ENCODE assay signal across 20 cellular contexts in the genomic region with DNA sequence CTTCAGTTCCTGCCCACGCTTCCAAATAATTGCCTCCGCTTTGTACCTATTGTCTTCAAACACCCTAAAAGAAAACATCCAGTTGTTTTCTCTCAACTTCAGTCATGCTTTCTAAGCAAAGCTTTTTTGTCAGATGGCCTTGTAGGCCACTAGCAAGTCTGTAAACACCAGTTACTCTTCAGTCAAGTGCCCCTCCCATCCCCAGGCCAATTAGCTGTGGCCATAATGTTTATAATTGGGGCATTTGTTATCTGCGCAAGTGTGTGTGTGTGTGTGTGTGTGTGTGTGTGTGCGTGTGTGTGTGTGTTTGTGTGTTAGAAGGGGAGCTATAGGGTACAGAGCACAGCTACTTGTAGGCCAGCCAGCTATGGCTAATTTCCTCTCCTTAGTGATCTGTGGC.
"Had no signal": no experiment of that assay in that cellular context is flagged by ENCODE, and none has a peak within 500 bp of the region (broad histone marks: within the 10 kb centered on the region; RNA-seq: fewer than 3 reads in every experiment).

No MANE protein-coding gene starts in this region.

- H3K27me3 ChIP-seq: brain microvascular endothelial cell, colonic mucosa, right atrium auricular region, thyroid gland had no signal

- H3K4me1 Mint-ChIP-seq: activated CD4-positive, alpha-beta T cell treated with anti-CD3 and anti-CD28 coated beads, Interleukin-2, amount 10 ng/mL, durations not matched to agents 7 days and 5 days; activated naive CD4-positive, alpha-beta T cell treated with anti-CD3 and anti-CD28 coated beads, Interleukin-2, amount 10 ng/mL, durations not matched to agents 7 days and 5 days; activated naive CD8-positive, alpha-beta T cell treated with anti-CD3 and anti-CD28 coated beads, Interleukin-2, amount 50 U/mL, for 24 hours; central memory CD8-positive, alpha-beta T cell had no signal

- H3K9me3 Mint-ChIP-seq: activated CD4-positive, alpha-beta T cell treated with anti-CD3 and anti-CD28 coated beads, Interleukin-2, amount 10 ng/mL, durations not matched to agents 7 days and 5 days; activated naive CD4-positive, alpha-beta T cell treated with anti-CD3 and anti-CD28 coated beads, Interleukin-2, amount 10 ng/mL, durations not matched to agents 7 days and 5 days; activated naive CD8-positive, alpha-beta T cell treated with anti-CD3 and anti-CD28 coated beads, Interleukin-2, amount 50 U/mL, for 24 hours; central memory CD8-positive, alpha-beta T cell had no signal

- H3K27ac ChIP-seq: brain microvascular endothelial cell, colonic mucosa, right atrium auricular region, thyroid gland had no signal

- H3K27ac Mint-ChIP-seq: activated CD4-positive, alpha-beta T cell treated with anti-CD3 and anti-CD28 coated beads, Interleukin-2, amount 10 ng/mL, durations not matched to agents 7 days and 5 days; activated naive CD4-positive, alpha-beta T cell treated with anti-CD3 and anti-CD28 coated beads, Interleukin-2, amount 10 ng/mL, durations not matched to agents 7 days and 5 days; activated naive CD8-positive, alpha-beta T cell treated with anti-CD3 and anti-CD28 coated beads, Interleukin-2, amount 50 U/mL, for 24 hours; progenitor cell of endocrine pancreas had no signal

- DNase-seq: activated CD4-positive, alpha-beta T cell treated with anti-CD3 and anti-CD28 coated beads, Interleukin-2, amount 10 ng/mL, durations not matched to agents 7 days and 5 days; activated CD8-positive, alpha-beta memory T cell treated with anti-CD3 and anti-CD28 coated beads, Interleukin-2, amount 50 U/mL, for 4 hours; activated effector memory CD4-positive, alpha-beta T cell treated with Interleukin-2 at 50 U/mL for 16 hours; activated naive CD4-positive, alpha-beta T cell treated with anti-CD3 and anti-CD28 coated beads, Interleukin-2, amount 10 ng/mL, durations not matched to agents 7 days and 5 days; activated naive CD8-positive, alpha-beta T cell treated with anti-CD3 and anti-CD28 coated beads, Interleukin-2, amount 50 U/mL, for 24 hours; activated T-cell treated with anti-CD3 and anti-CD28 coated beads, Interleukin-2, amount 50 U/mL, for 48 hours; anterior cingulate cortex; brain microvascular endothelial cell; colonic mucosa; hypothalamus; islet precursor cell; midbrain; stimulated activated CD4-positive, alpha-beta T cell treated with anti-CD3 and anti-CD28 coated beads, Interleukin-2, amount 100 ng/mL, for 24 hours; stimulated activated naive CD4-positive, alpha-beta T cell treated with Interleukin-2 at 50 U/mL for 16 hours; T1000; thyroid gland had no signal

- H3K9me3 ChIP-seq: colonic mucosa, right atrium auricular region, thyroid gland had no signal

- H3K4me1 ChIP-seq: colonic mucosa, right atrium auricular region, thyroid gland had no signal

- H3K27me3 Mint-ChIP-seq: activated naive CD4-positive, alpha-beta T cell treated with anti-CD3 and anti-CD28 coated beads, Interleukin-2, amount 10 ng/mL, durations not matched to agents 7 days and 5 days; activated naive CD8-positive, alpha-beta T cell treated with anti-CD3 and anti-CD28 coated beads, Interleukin-2, amount 50 U/mL, for 24 hours; progenitor cell of endocrine pancreas had no signal

- ATAC-seq: activated naive CD8-positive, alpha-beta T cell treated with anti-CD3 and anti-CD28 coated beads, Interleukin-2, amount 50 U/mL, for 24 hours; left lobe of liver had no signal

- H3K36me3 Mint-ChIP-seq: activated naive CD4-positive, alpha-beta T cell treated with anti-CD3 and anti-CD28 coated beads, Interleukin-2, amount 10 ng/mL, durations not matched to agents 7 days and 5 days had no signal

- H3K4me3 Mint-ChIP-seq: activated CD4-positive, alpha-beta T cell treated with anti-CD3 and anti-CD28 coated beads, Interleukin-2, amount 10 ng/mL, durations not matched to agents 7 days and 5 days; activated naive CD4-positive, alpha-beta T cell treated with anti-CD3 and anti-CD28 coated beads, Interleukin-2, amount 10 ng/mL, durations not matched to agents 7 days and 5 days; activated naive CD8-positive, alpha-beta T cell treated with anti-CD3 and anti-CD28 coated beads, Interleukin-2, amount 50 U/mL, for 24 hours; central memory CD8-positive, alpha-beta T cell had no signal
